ENCODE assay signal across 1 cellular context in genomic region chr10:32980242-32980557, GRCh38.
TF ChIP-seq lines count a peak whose summit lies in the region.

No MANE protein-coding gene starts in this region.

TF ChIP-seq in K562, 482 proteins besides CTCF, POLR2A, EP300 and RAD21 (continued from another document):
- 0 out of 2 replicates have a peak, but pooled peaks have one; percentile 15 for TF ChIP-seq ZHX1 (conservative IDR thresholded peaks at IDR 0.05; ENCODE audit: low read length)
- TF ChIP-seq ZNF707 (CRISPR knock-in tag; conservative IDR thresholded peaks at IDR 0.05), result 0 out of 2 replicates have a peak, but pooled peaks have one; percentile 9
- 0 out of 2 replicates have a peak, but pooled peaks have one; percentile 4 for TF ChIP-seq SP1 (CRISPR knock-in tag; IDR thresholded peaks at IDR 0.05)
- 0 out of 2 replicates have a peak, but pooled peaks have one; percentile 3 for TF ChIP-seq ZNF395 (CRISPR knock-in tag; IDR thresholded peaks at IDR 0.05)
